21 cellular contexts compared by ENCODE assay signal in genomic region chr14:105273062-105273461, GRCh38. TPM values are rescaled to one million over a fixed set of nuclear protein-coding genes. Genes with fewer than 3 reads are reported as not detected.
DNase-seq lines count a peak whose midpoint lies in the region; ATAC-seq and TF ChIP-seq lines count a peak whose summit lies in the region.
"Had no signal": no experiment of that assay in that cellular context is flagged by ENCODE, and none has a peak within 500 bp of the region (broad histone marks: within the 10 kb centered on the region; RNA-seq: fewer than 3 reads in every experiment).

No MANE protein-coding gene starts in this region.

- H3K9ac ChIP-seq in mammary epithelial cell (ENCODE audit: insufficient read depth, low read length) (no peak overlapping the region), Karpas-422 (ENCODE audit: low read length) (no peak overlapping the region)
- H3K9ac ChIP-seq: neural progenitor cell had no signal

- TF ChIP-seq CTCF in mammary epithelial cell (conservative IDR thresholded peaks at IDR 0.05 in 1 of 2, IDR thresholded peaks at IDR 0.05 in 1 of 2; ENCODE audit: extremely low read depth in 1 of 2, insufficient read depth in 1 of 2, low read depth in 1 of 2, low read length in 2 of 2) (no peak), VCaP (conservative IDR thresholded peaks at IDR 0.05) (no peak), lower lobe of right lung (IDR thresholded peaks at IDR 0.05) (no peak), upper lobe of right lung (IDR thresholded peaks at IDR 0.05) (no peak), heart left ventricle (IDR thresholded peaks at IDR 0.05) (no peak)

- DNase-seq in T47D (ENCODE audit: low read depth in 1 of 2, low spot score in 1 of 2) (peak; percentile 75 to 79), mammary epithelial cell (no peak), lower lobe of right lung (peak; percentile 76), upper lobe of right lung (peak; percentile 79), Karpas-422 (no peak), heart left ventricle (no peak)
- DNase-seq: ACHN; activated CD4-positive, alpha-beta T cell treated with anti-CD3 and anti-CD28 coated beads for 4 hours; activated CD8-positive, alpha-beta memory T cell treated with anti-CD3 and anti-CD28 coated beads, Interleukin-2, amount 50 U/mL, for 4 hours; activated effector memory CD4-positive, alpha-beta T cell treated with anti-CD3 and anti-CD28 coated beads, Interleukin-2, amount 50 U/mL, for 16 hours; CD8-positive, alpha-beta memory T cell; effector memory CD4-positive, alpha-beta T cell; midbrain; NCI-H1930; NCI-H748 treated with DMSO at 0.1 percent for 48 hours; retina; stimulated activated naive CD4-positive, alpha-beta T cell had no signal

- no peaks in the 10 kb centered on the region for H3K36me3 ChIP-seq in mammary epithelial cell (ENCODE audit: insufficient read depth, low read length)
- H3K36me3 ChIP-seq in lower lobe of right lung, result peaks cover 25% of the 10 kb centered on the region
- H3K36me3 ChIP-seq in upper lobe of right lung, result no peaks in the 10 kb centered on the region
- no peaks in the 10 kb centered on the region for H3K36me3 ChIP-seq in Karpas-422 (ENCODE audit: insufficient read depth, low read length)
- H3K36me3 ChIP-seq in heart left ventricle, result peaks cover 0 to 22% (median 0%) of the 10 kb centered on the region in 9 donors
- H3K36me3 ChIP-seq: neural progenitor cell had no signal

- H3K9me2 ChIP-seq in Karpas-422 (replicated peaks; ENCODE audit: insufficient read depth, low read length), result no peaks in the 10 kb centered on the region

- dilution Hi-C loops in mammary epithelial cell (cut with HindIII; ENCODE audit: low sequenced_read_pairs), result no loop called here

- H3K4me1 ChIP-seq in mammary epithelial cell (ENCODE audit: insufficient read depth, low read length) (peaks cover 3% of the 10 kb centered on the region), lower lobe of right lung (peaks cover 9% of the 10 kb centered on the region), upper lobe of right lung (peaks cover 8% of the 10 kb centered on the region), Karpas-422 (ENCODE audit: low read length) (no peaks in the 10 kb centered on the region), heart left ventricle (peaks cover 0 to 20% (median 2%) of the 10 kb centered on the region in 12 donors)
- H3K4me1 ChIP-seq: neural progenitor cell, Peyer's patch had no signal

- ATAC-seq in lower lobe of right lung (peak; percentile 90), upper lobe of right lung (peak; percentile 83), GM19467 (IDR thresholded peaks at IDR 0.05; ENCODE audit: unreplicated experiment) (no peak), heart left ventricle (no peak)

- 81% methylated on average over 9 of the region's 12 CpGs for WGBS in mammary epithelial cell (ENCODE audit: low coverage, missing lambda C conversion rate)
- 86 to 95% (median 94%) methylated on average over 12 of the region's 12 CpGs for WGBS in heart left ventricle, 4 donors

- no peaks in the 10 kb centered on the region for H3K9me3 ChIP-seq in mammary epithelial cell (replicated peaks; ENCODE audit: insufficient read depth, low read length)
- H3K9me3 ChIP-seq in lower lobe of right lung, result no peaks in the 10 kb centered on the region
- no peaks in the 10 kb centered on the region for H3K9me3 ChIP-seq in upper lobe of right lung
- no peaks in the 10 kb centered on the region for H3K9me3 ChIP-seq in Karpas-422 (ENCODE audit: low read length)
- no peaks in the 10 kb centered on the region for H3K9me3 ChIP-seq in heart left ventricle
- H3K9me3 ChIP-seq: Peyer's patch had no signal

- H2AFZ ChIP-seq in mammary epithelial cell (ENCODE audit: low read depth, low read length) (no peak overlapping the region), Karpas-422 (ENCODE audit: low read length) (no peak overlapping the region)
- H2AFZ ChIP-seq: neural progenitor cell had no signal

- no peak for TF ChIP-seq POLR2A in heart left ventricle (IDR thresholded peaks at IDR 0.05)

- H3K4me2 ChIP-seq in mammary epithelial cell (ENCODE audit: insufficient read depth, low read depth, low read length) (no peak overlapping the region), Karpas-422 (ENCODE audit: low read depth, low read length, poor library complexity, severe bottlenecking) (no peak overlapping the region)
- H3K4me2 ChIP-seq: neural progenitor cell had no signal

- intact Hi-C loops in mammary epithelial cell (cut with micrococcal nuclease) (no loop called here), lower lobe of right lung (cut with DNase I) (no loop called here), upper lobe of right lung (cut with DNase I) (no loop called here), heart left ventricle (cut with DNase I) (loop anchor here in 1 of 10 donors (5.0 kb wide), 1 partner anchor 79 kb away; no protein-coding TSS in a partner anchor)

- H3K27ac ChIP-seq in mammary epithelial cell (ENCODE audit: insufficient read depth, low read depth, low read length) (no peak overlapping the region), VCaP (peak overlapping the region; percentile 42), lower lobe of right lung (peak overlapping the region; percentile 1), upper lobe of right lung (no peak overlapping the region), Karpas-422 (ENCODE audit: low read length) (no peak overlapping the region), heart left ventricle (no peak overlapping the region)
- H3K27ac ChIP-seq: neural progenitor cell, Peyer's patch had no signal

- in situ Hi-C loops in T47D (cut with HindIII; ENCODE audit: low pct_unique_long_range_greater_than_20kb, low sequenced_read_pairs), result no loop called here
- in situ Hi-C loops in mammary epithelial cell (cut with MboI; ENCODE audit: low sequenced_read_pairs in 2 of 2), result no loop called here

- CTCF ChIA-PET in mammary epithelial cell (lab: Charles Lee; ENCODE audit: low non-redundant PET), result no interaction called here

- peaks cover 3% of the 10 kb centered on the region for H4K20me1 ChIP-seq in mammary epithelial cell (ENCODE audit: insufficient read depth, low read length)
- peaks cover 17% of the 10 kb centered on the region; the same call in 1 of the 2 replicates for H4K20me1 ChIP-seq in Karpas-422 (ENCODE audit: insufficient read depth, low read depth, low read length)

- H3K27me3 ChIP-seq in mammary epithelial cell (ENCODE audit: insufficient read depth, low read length) (no peaks in the 10 kb centered on the region), lower lobe of right lung (ENCODE audit: low read depth) (no peaks in the 10 kb centered on the region), upper lobe of right lung (no peaks in the 10 kb centered on the region), Karpas-422 (ENCODE audit: low read length) (no peaks in the 10 kb centered on the region), heart left ventricle (no peaks in the 10 kb centered on the region)
- H3K27me3 ChIP-seq: neural progenitor cell, Peyer's patch had no signal

- BruUV-seq in mammary epithelial cell (replicated peaks; lab: Mats Ljungman, UMichigan), result no TSS peak

- H3K79me2 ChIP-seq in mammary epithelial cell (ENCODE audit: insufficient read depth, low read length), result peaks cover 12% of the 10 kb centered on the region
- H3K79me2 ChIP-seq in Karpas-422 (ENCODE audit: low read length), result no peaks in the 10 kb centered on the region

- H3K4me3 ChIP-seq in mammary epithelial cell (replicated peaks in 1 of 3; ENCODE audit: insufficient read depth in 1 of 3, low read depth in 2 of 3, low read length in 3 of 3), result no peak overlapping the region
- no peak overlapping the region for H3K4me3 ChIP-seq in lower lobe of right lung
- H3K4me3 ChIP-seq in upper lobe of right lung, result no peak overlapping the region
- no peak overlapping the region for H3K4me3 ChIP-seq in Karpas-422 (ENCODE audit: low read length)
- no peak overlapping the region for H3K4me3 ChIP-seq in heart left ventricle
- H3K4me3 ChIP-seq: neural progenitor cell, Peyer's patch had no signal

RNA-seq across cellular contexts. Expression of gene BTBD6, which starts 24.7 kb away (rescaled TPM):
- total RNA-seq in mammary epithelial cell, result 10 to 100 TPM; 37.0 to 48.0 TPM
- 45.9 TPM for polyA plus RNA-seq in mammary epithelial cell
- polyA minus RNA-seq in mammary epithelial cell, result 54.2 TPM
- 53.0 TPM for total RNA-seq in lower lobe of right lung
- 51.3 TPM for total RNA-seq in upper lobe of right lung
- 58.9 and 130 TPM in 2 replicates for total RNA-seq in Karpas-422 (2014; rRNA removed; shearing (Covaris generic); ENCODE audit: low replicate concordance)
- 10 to 100 TPM; 28.8 to 51.8 (median 34.8) TPM for total RNA-seq in heart left ventricle
- 10 to 100 TPM; 40.7 to 56.3 TPM for polyA plus RNA-seq in heart left ventricle

RNA-seq across cellular contexts. Expression of gene BRF1, which starts 27.7 kb away (rescaled TPM):
- 10 to 100 TPM; 31.4 to 37.0 TPM for total RNA-seq in mammary epithelial cell
- polyA plus RNA-seq in mammary epithelial cell, result 11.3 TPM
- 13.2 TPM for polyA minus RNA-seq in mammary epithelial cell
- total RNA-seq in lower lobe of right lung, result 35.7 TPM
- total RNA-seq in upper lobe of right lung, result 31.2 TPM
- total RNA-seq in Karpas-422 (2014; rRNA removed; shearing (Covaris generic); ENCODE audit: low replicate concordance), result 19.0 and 54.9 TPM in 2 replicates
- total RNA-seq in heart left ventricle, result 10 to 100 TPM; 13.3 to 25.3 (median 18.7) TPM
- 10 to 100 TPM; 17.1 to 19.4 TPM for polyA plus RNA-seq in heart left ventricle

RNA-seq across cellular contexts. Expression of gene PACS2, which starts 41.5 kb away (rescaled TPM):
- total RNA-seq in mammary epithelial cell, result 10 to 100 TPM; 42.7 to 55.3 TPM
- 28.5 TPM for polyA plus RNA-seq in mammary epithelial cell
- 27.9 TPM for polyA minus RNA-seq in mammary epithelial cell
- total RNA-seq in lower lobe of right lung, result 79.7 TPM
- total RNA-seq in upper lobe of right lung, result 86.6 TPM
- total RNA-seq in Karpas-422 (2014; rRNA removed; shearing (Covaris generic); ENCODE audit: low replicate concordance), result 32.4 and 55.8 TPM in 2 replicates
- total RNA-seq in heart left ventricle, result 10 to 100 TPM; 47.3 to 90.3 (median 60.8) TPM
- polyA plus RNA-seq in heart left ventricle, result 10 to 100 TPM; 50.7 to 78.7 TPM

Comparison
In these comparisons a context has a peak if more than half of its experiments do, and no peak if none do; other contexts are left out.
1. DNase-seq: peak in T47D (2 of 2), lower lobe of right lung (single experiment) and upper lobe of right lung (single experiment); none in mammary epithelial cell (single experiment), Karpas-422 (single experiment) and heart left ventricle (0 of 5).
2. H3K27ac ChIP-seq: peak in VCaP (single experiment) and lower lobe of right lung (single experiment); none in mammary epithelial cell (single experiment), upper lobe of right lung (single experiment), Karpas-422 (single experiment) and heart left ventricle (0 of 12).
3. ATAC-seq: peak in lower lobe of right lung (2 of 2) and upper lobe of right lung (single experiment); none in GM19467 (single experiment) and heart left ventricle (0 of 4).